ENCODE assay signal across 1 cellular context in genomic region chr2:216315817-216316603, GRCh38.
TF ChIP-seq lines count a peak whose summit lies in the region.

No MANE protein-coding gene starts in this region.

TF ChIP-seq in SK-N-SH, 30 proteins besides CTCF, POLR2A, EP300 and RAD21 (continued from another document):
- TF ChIP-seq, protein P1, sequence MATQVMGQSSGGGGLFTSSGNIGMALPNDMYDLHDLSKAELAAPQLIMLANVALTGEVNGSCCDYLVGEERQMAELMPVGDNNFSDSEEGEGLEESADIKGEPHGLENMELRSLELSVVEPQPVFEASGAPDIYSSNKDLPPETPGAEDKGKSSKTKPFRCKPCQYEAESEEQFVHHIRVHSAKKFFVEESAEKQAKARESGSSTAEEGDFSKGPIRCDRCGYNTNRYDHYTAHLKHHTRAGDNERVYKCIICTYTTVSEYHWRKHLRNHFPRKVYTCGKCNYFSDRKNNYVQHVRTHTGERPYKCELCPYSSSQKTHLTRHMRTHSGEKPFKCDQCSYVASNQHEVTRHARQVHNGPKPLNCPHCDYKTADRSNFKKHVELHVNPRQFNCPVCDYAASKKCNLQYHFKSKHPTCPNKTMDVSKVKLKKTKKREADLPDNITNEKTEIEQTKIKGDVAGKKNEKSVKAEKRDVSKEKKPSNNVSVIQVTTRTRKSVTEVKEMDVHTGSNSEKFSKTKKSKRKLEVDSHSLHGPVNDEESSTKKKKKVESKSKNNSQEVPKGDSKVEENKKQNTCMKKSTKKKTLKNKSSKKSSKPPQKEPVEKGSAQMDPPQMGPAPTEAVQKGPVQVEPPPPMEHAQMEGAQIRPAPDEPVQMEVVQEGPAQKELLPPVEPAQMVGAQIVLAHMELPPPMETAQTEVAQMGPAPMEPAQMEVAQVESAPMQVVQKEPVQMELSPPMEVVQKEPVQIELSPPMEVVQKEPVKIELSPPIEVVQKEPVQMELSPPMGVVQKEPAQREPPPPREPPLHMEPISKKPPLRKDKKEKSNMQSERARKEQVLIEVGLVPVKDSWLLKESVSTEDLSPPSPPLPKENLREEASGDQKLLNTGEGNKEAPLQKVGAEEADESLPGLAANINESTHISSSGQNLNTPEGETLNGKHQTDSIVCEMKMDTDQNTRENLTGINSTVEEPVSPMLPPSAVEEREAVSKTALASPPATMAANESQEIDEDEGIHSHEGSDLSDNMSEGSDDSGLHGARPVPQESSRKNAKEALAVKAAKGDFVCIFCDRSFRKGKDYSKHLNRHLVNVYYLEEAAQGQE (IDR thresholded peaks at IDR 0.05; ENCODE audit: low read depth, low read length) = no peak
